Comparison of ENCODE assay signal across 13 cellular contexts in genomic region chr6:46510656-46511055, GRCh38. TPM values are rescaled to one million over a fixed set of nuclear protein-coding genes. Genes with fewer than 3 reads are reported as not detected.
DNase-seq lines count a peak whose midpoint lies in the region; ATAC-seq and TF ChIP-seq lines count a peak whose summit lies in the region.
"Had no signal": no experiment of that assay in that cellular context is flagged by ENCODE, and none has a peak within 500 bp of the region (broad histone marks: within the 10 kb centered on the region; RNA-seq: fewer than 3 reads in every experiment).

No MANE protein-coding gene starts in this region.

- no peak for ATAC-seq in GM18858 (IDR thresholded peaks at IDR 0.05; ENCODE audit: unreplicated experiment)
- no peak for ATAC-seq in HG03342 (IDR thresholded peaks at IDR 0.05; ENCODE audit: unreplicated experiment)
- ATAC-seq in HG02973 (IDR thresholded peaks at IDR 0.05; ENCODE audit: unreplicated experiment), result no peak

- H3K27ac Mint-ChIP-seq in chondrocyte (ENCODE audit: unreplicated experiment), result peak overlapping the region; percentile 93
- H3K27ac Mint-ChIP-seq: activated naive CD4-positive, alpha-beta T cell treated with anti-CD3 and anti-CD28 coated beads, Interleukin-2, amount 50 U/mL, for 24 hours had no signal

- no peaks in the 10 kb centered on the region for H3K27me3 Mint-ChIP-seq in chondrocyte (ENCODE audit: low read depth)

- no peak overlapping the region for H3K4me3 Mint-ChIP-seq in chondrocyte (ENCODE audit: unreplicated experiment)
- H3K4me3 Mint-ChIP-seq: activated naive CD4-positive, alpha-beta T cell treated with anti-CD3 and anti-CD28 coated beads, Interleukin-2, amount 50 U/mL, for 24 hours had no signal

- H3K36me3 ChIP-seq in skeletal muscle satellite cell (ENCODE audit: insufficient read depth, low read length), result no peaks in the 10 kb centered on the region

- H3K9me3 Mint-ChIP-seq in chondrocyte (ENCODE audit: low read depth), result no peaks in the 10 kb centered on the region
- H3K9me3 Mint-ChIP-seq: activated naive CD4-positive, alpha-beta T cell treated with anti-CD3 and anti-CD28 coated beads, Interleukin-2, amount 50 U/mL, for 24 hours had no signal

- no peaks in the 10 kb centered on the region for H3K27me3 ChIP-seq in skeletal muscle satellite cell (ENCODE audit: control insufficient read depth, insufficient read depth, low read length)

- no peaks in the 10 kb centered on the region for H3K9me3 ChIP-seq in skeletal muscle satellite cell (replicated peaks; ENCODE audit: low read length)

- peak overlapping the region; percentile 48 for H3K4me2 ChIP-seq in skeletal muscle satellite cell (ENCODE audit: low read length)

- in situ Hi-C loops in Caki2 (cut with HindIII; ENCODE audit: low pct_unique_long_range_greater_than_20kb, low sequenced_read_pairs), result no loop called here

- no peak for TF ChIP-seq CTCF in chondrocyte (IDR thresholded peaks at IDR 0.05)

- H3K36me3 Mint-ChIP-seq in chondrocyte (ENCODE audit: low read depth), result no peaks in the 10 kb centered on the region
- H3K36me3 Mint-ChIP-seq: activated naive CD4-positive, alpha-beta T cell treated with anti-CD3 and anti-CD28 coated beads, Interleukin-2, amount 50 U/mL, for 24 hours had no signal

- DNase-seq in Caki2 (ENCODE audit: low read depth) (peak; percentile 22), chondrocyte (ENCODE audit: low spot score) (no peak), iris pigment epithelial cell (ENCODE audit: low read depth) (peak; percentile 89), iPS-NIHi7 (ENCODE audit: extremely low spot score) (no peak)
- DNase-seq: activated CD4-positive, alpha-beta T cell treated with anti-CD3 and anti-CD28 coated beads, Interleukin-2, amount 50 U/mL, for 48 hours; NCI-H526; stimulated activated CD4-positive, alpha-beta T cell treated with anti-CD3 and anti-CD28 coated beads, Interleukin-4, amount 100 ng/mL, for 1 hour; SW 1271 had no signal

- H3K9ac ChIP-seq in skeletal muscle satellite cell (ENCODE audit: low read depth, low read length), result no peak overlapping the region

- peaks cover 52% of the 10 kb centered on the region for H3K4me1 Mint-ChIP-seq in chondrocyte (ENCODE audit: low read depth)
- H3K4me1 Mint-ChIP-seq: activated naive CD4-positive, alpha-beta T cell treated with anti-CD3 and anti-CD28 coated beads, Interleukin-2, amount 50 U/mL, for 24 hours had no signal

- peaks cover 16% of the 10 kb centered on the region for H3K4me1 ChIP-seq in skeletal muscle satellite cell (ENCODE audit: control insufficient read depth, insufficient read depth, low read length)

- H3K4me3 ChIP-seq in skeletal muscle satellite cell (ENCODE audit: low read length), result no peak overlapping the region

RNA-seq across cellular contexts. Expression of gene RCAN2, which starts 19.4 kb away (rescaled TPM):
- total RNA-seq in Caki2 (2014; rRNA removed; shearing (Covaris generic); ENCODE audit: low replicate concordance), result 1.8 TPM in 1 of 2 replicates, not detected in the other
- total RNA-seq in chondrocyte, result 3.7 to 23.9 TPM (median 23.8 TPM) in 3 replicates
- 0.25 and 1.5 TPM in 2 replicates for total RNA-seq in skeletal muscle satellite cell (2012; rRNA removed)

Comparison
In these comparisons a context has a peak if more than half of its experiments do, and no peak if none do; other contexts are left out.
1. DNase-seq: peak in Caki2 (single experiment) and iris pigment epithelial cell (single experiment); none in chondrocyte (single experiment) and iPS-NIHi7 (single experiment).